ENCODE assay signal across 9 cellular contexts in genomic region chr19:35213678-35214632, GRCh38. TPM values are rescaled to one million over a fixed set of nuclear protein-coding genes. Genes with fewer than 3 reads are reported as not detected.
A peak's percentile ranks its signal among the peaks of the same experiment; 100 is the strongest.
DNase-seq lines count a peak whose midpoint lies in the region; ATAC-seq and TF ChIP-seq lines count a peak whose summit lies in the region.
"Had no signal": no experiment of that assay in that cellular context is flagged by ENCODE, and none has a peak within 500 bp of the region (broad histone marks: within the 10 kb centered on the region; RNA-seq: fewer than 3 reads in every experiment).

No MANE protein-coding gene starts in this region.

- H2AK9ac ChIP-seq in IMR-90 (replicated peaks; ENCODE audit: low read depth, low read length, poor library complexity): no peak overlapping the region

- 72% methylated on average over 4 of the region's 21 CpGs; no CpG with 5 or more reads in 1 of the 2 experiments for WGBS in IMR-90 (ENCODE audit: extremely low coverage in 2 of 2, insufficient read length in 1 of 2), 2 experiments
- WGBS in gastroesophageal sphincter (ENCODE audit: low coverage in 1 of 2), 2 donors: 15 to 29% methylated on average over 8 to 11 of the region's 21 CpGs
- 13 to 21% (median 21%) methylated on average over 18 to 21 of the region's 21 CpGs for WGBS in spleen, 5 donors

- H3K4me1 ChIP-seq in IMR-90 (ENCODE audit: control insufficient read depth, insufficient read depth, low read length) (no peaks in the 10 kb centered on the region), gastroesophageal sphincter (peaks cover 0 to 20% (median 15%) of the 10 kb centered on the region in 3 donors), spleen (peaks cover 35 to 85% (median 66%) of the 10 kb centered on the region in 6 donors)

- peak overlapping the region; percentile 2 for H3K4me3 Mint-ChIP-seq in activated T-helper 1 cell treated with anti-CD3 and anti-CD28 coated beads, Interleukin-12 subunit alpha, Interleukin-12 subunit beta, Interleukin-2, Interleukin-4 antibody, amounts not matched to agents 30 ng/mL and 10 ng/mL and 1 ng/mL, durations not matched to agents 14 hours and 24 hours and 36 hours

- H3K27ac Mint-ChIP-seq in activated T-helper 1 cell treated with anti-CD3 and anti-CD28 coated beads, Interleukin-12 subunit alpha, Interleukin-12 subunit beta, Interleukin-2, Interleukin-4 antibody, amounts not matched to agents 30 ng/mL and 10 ng/mL and 1 ng/mL, durations not matched to agents 14 hours and 24 hours and 36 hours: peak overlapping the region; percentile 75

- CTCF ChIA-PET in IMR-90 (lab: Yijun Ruan, JAX): no interaction called here

- in situ Hi-C loops in IMR-90 (cut with MboI; ENCODE audit: low sequenced_read_pairs): no loop called here

- no peak overlapping the region for H2BK15ac ChIP-seq in IMR-90 (ENCODE audit: low read depth, low read length)

- no peak overlapping the region; the same call in 1 of the 2 replicates for H3K14ac ChIP-seq in IMR-90 (replicated peaks; ENCODE audit: low read depth, low read length)

- H3K9me1 ChIP-seq in IMR-90 (ENCODE audit: insufficient read depth, low read length): no peaks in the 10 kb centered on the region

- no TSS peak for BruUV-seq in IMR-90 (replicated peaks; lab: Mats Ljungman, UMichigan)

- dilution Hi-C loops in IMR-90 (cut with HindIII; ENCODE audit: low sequenced_read_pairs, unreplicated experiment): no loop called here

- no peak overlapping the region for H4K8ac ChIP-seq in IMR-90 (ENCODE audit: low read depth in 2 of 2, low read length in 2 of 2)

- POLR2A ChIA-PET in IMR-90 (lab: Charles Lee; ENCODE audit: unreplicated experiment): no interaction called here

- intact Hi-C loops in IMR-90 (cut with micrococcal nuclease) (no loop called here), spleen (cut with DNase I; ENCODE audit: low total_unique reads) (no loop called here)
- intact Hi-C loops in activated T-helper 1 cell treated with anti-CD3 and anti-CD28 coated beads, Interleukin-12 subunit alpha, Interleukin-12 subunit beta, Interleukin-2, Interleukin-4 antibody, amounts not matched to agents 30 ng/mL and 10 ng/mL and 1 ng/mL, durations not matched to agents 14 hours and 24 hours and 36 hours (cut with micrococcal nuclease): loop anchor here (1.0 to 5.0 kb wide), 4 partner anchors 8 to 59 kb away; partner anchors contain the start of genes LSR and USF2

- H3K36me3 ChIP-seq in IMR-90 (ENCODE audit: control insufficient read depth, insufficient read depth, low read length) (no peaks in the 10 kb centered on the region), gastroesophageal sphincter (no peaks in the 10 kb centered on the region), spleen (no peaks in the 10 kb centered on the region)

- H4K20me1 ChIP-seq in IMR-90 (ENCODE audit: insufficient read depth, low read length): no peaks in the 10 kb centered on the region

- TF ChIP-seq RAD21 in IMR-90 (IDR thresholded peaks at IDR 0.05; ENCODE audit: low read length): no peak

- no peak overlapping the region for H2AK5ac ChIP-seq in IMR-90 (ENCODE audit: low read depth, low read length)

- H3K56ac ChIP-seq in IMR-90 (ENCODE audit: extremely low read depth, insufficient read depth, low read length): no peak overlapping the region

- H3K4ac ChIP-seq in IMR-90 (ENCODE audit: low read depth, low read length): no peak overlapping the region

- no peak overlapping the region for H4K91ac ChIP-seq in IMR-90 (ENCODE audit: insufficient read depth, low read depth, low read length)

- no peak overlapping the region for H3K9ac ChIP-seq in IMR-90 (ENCODE audit: low read depth, low read length)

- no peak overlapping the region for H3K18ac ChIP-seq in IMR-90 (ENCODE audit: low read depth, low read length)

- H2BK5ac ChIP-seq in IMR-90 (ENCODE audit: low read depth, low read length, poor library complexity, severe bottlenecking): no peak overlapping the region

- H3K79me1 ChIP-seq in IMR-90 (ENCODE audit: low read depth in 1 of 2, low read length in 2 of 2): no peaks in the 10 kb centered on the region

- no peak overlapping the region for H3K23ac ChIP-seq in IMR-90 (ENCODE audit: low read depth, low read length)

- H2BK120ac ChIP-seq in IMR-90 (ENCODE audit: low read depth, low read length): no peak overlapping the region

- ATAC-seq in IMR-90 (ENCODE audit: low read depth): no peak
- ATAC-seq in gastroesophageal sphincter: peak; percentile 70

- H2BK20ac ChIP-seq in IMR-90 (ENCODE audit: low read depth, low read length): no peak overlapping the region

- TF ChIP-seq CTCF in IMR-90 (conservative IDR thresholded peaks at IDR 0.05; ENCODE audit: low read depth, low read length) (no peak), gastroesophageal sphincter (IDR thresholded peaks at IDR 0.05) (no peak), spleen (IDR thresholded peaks at IDR 0.05 in 8 of 11, conservative IDR thresholded peaks at IDR 0.05 in 3 of 11) (no peak)

- H3K27ac ChIP-seq in IMR-90 (ENCODE audit: insufficient read depth, low read length): no peak overlapping the region
- H3K27ac ChIP-seq in gastroesophageal sphincter: peak overlapping the region in 3 of 4 donors; percentile 74 to 78 (median 77)
- H3K27ac ChIP-seq in spleen: peak overlapping the region; percentile 84 to 98 (median 87)

- no peaks in the 10 kb centered on the region; the same call in 1 of the 2 replicates for H3K27me3 ChIP-seq in IMR-90 (ENCODE audit: control insufficient read depth, insufficient read depth, low read length)
- no peaks in the 10 kb centered on the region for H3K27me3 ChIP-seq in gastroesophageal sphincter
- no peaks in the 10 kb centered on the region for H3K27me3 ChIP-seq in spleen (replicated peaks in 1 of 7)

- H4K5ac ChIP-seq in IMR-90 (ENCODE audit: low read depth, low read length): no peak overlapping the region

- no peak overlapping the region for H3K4me2 ChIP-seq in IMR-90 (ENCODE audit: low read depth, low read length)

- H3K36me3 Mint-ChIP-seq in activated T-helper 1 cell treated with anti-CD3 and anti-CD28 coated beads, Interleukin-12 subunit alpha, Interleukin-12 subunit beta, Interleukin-2, Interleukin-4 antibody, amounts not matched to agents 30 ng/mL and 10 ng/mL and 1 ng/mL, durations not matched to agents 14 hours and 24 hours and 36 hours (ENCODE audit: low read depth): no peaks in the 10 kb centered on the region

- H3K27me3 Mint-ChIP-seq in activated T-helper 1 cell treated with anti-CD3 and anti-CD28 coated beads, Interleukin-12 subunit alpha, Interleukin-12 subunit beta, Interleukin-2, Interleukin-4 antibody, amounts not matched to agents 30 ng/mL and 10 ng/mL and 1 ng/mL, durations not matched to agents 14 hours and 24 hours and 36 hours (ENCODE audit: insufficient read depth): no peaks in the 10 kb centered on the region

- no peak for TF ChIP-seq EP300 in gastroesophageal sphincter (IDR thresholded peaks at IDR 0.05)

- H3K4me1 Mint-ChIP-seq in activated T-helper 1 cell treated with anti-CD3 and anti-CD28 coated beads, Interleukin-12 subunit alpha, Interleukin-12 subunit beta, Interleukin-2, Interleukin-4 antibody, amounts not matched to agents 30 ng/mL and 10 ng/mL and 1 ng/mL, durations not matched to agents 14 hours and 24 hours and 36 hours (ENCODE audit: low read depth): peaks cover 57% of the 10 kb centered on the region

- no peaks in the 10 kb centered on the region for H3K9me3 Mint-ChIP-seq in activated T-helper 1 cell treated with anti-CD3 and anti-CD28 coated beads, Interleukin-12 subunit alpha, Interleukin-12 subunit beta, Interleukin-2, Interleukin-4 antibody, amounts not matched to agents 30 ng/mL and 10 ng/mL and 1 ng/mL, durations not matched to agents 14 hours and 24 hours and 36 hours

- H3K4me3 ChIP-seq in IMR-90 (ENCODE audit: insufficient read depth, low read depth, low read length) (no peak overlapping the region), gastroesophageal sphincter (no peak overlapping the region), spleen (peak overlapping the region in 1 of 8 donors; percentile 37)

- TF ChIP-seq POLR2A in IMR-90 (IDR thresholded peaks at IDR 0.05; ENCODE audit: low read depth, low read length) (no peak), gastroesophageal sphincter (IDR thresholded peaks at IDR 0.05) (no peak), spleen (IDR thresholded peaks at IDR 0.05) (peak in 1 of 3 donors; percentile 43)

- H3K9me3 ChIP-seq in IMR-90 (ENCODE audit: control insufficient read depth, insufficient read depth, low read length) (peaks cover 3% of the 10 kb centered on the region; the same call in 1 of the 2 replicates), gastroesophageal sphincter (peaks cover 0 to 10% (median 0%) of the 10 kb centered on the region in 3 donors), spleen (peaks cover 0 to 13% (median 6%) of the 10 kb centered on the region in 8 donors)

- H2AFZ ChIP-seq in IMR-90 (replicated peaks; ENCODE audit: low read length, poor library complexity): peak overlapping the region; percentile 63

- peak; percentile 37 for DNase-seq in NCI-H82 (lab: John Stamatoyannopoulos, UW)
- DNase-seq in NCI-H82 treated with DMSO at 0.1 percent for 48 hours (lab: John Stamatoyannopoulos, UW; ENCODE audit: unreplicated experiment): no peak
- DNase-seq in IMR-90: peak; percentile 64
- peak; percentile 42 for DNase-seq in activated T-helper 1 cell treated with anti-CD3 and anti-CD28 coated beads, Interleukin-12 subunit alpha, Interleukin-12 subunit beta, Interleukin-2, Interleukin-4 antibody, amounts not matched to agents 30 ng/mL and 10 ng/mL and 1 ng/mL, durations not matched to agents 14 hours and 24 hours and 36 hours (ENCODE audit: low spot score)
- DNase-seq in spleen: peak; percentile 90
- DNase-seq in C1 segment of cervical spinal cord (lab: John Stamatoyannopoulos, UW): no peak

RNA-seq across cellular contexts. Expression of gene FAM187B, which starts 14.6 kb away (rescaled TPM):
- total RNA-seq in IMR-90 (2012; rRNA removed): not detected in 2 replicates
- not detected in 2 replicates for polyA plus RNA-seq in IMR-90 (2012; rRNA removed)
- polyA plus RNA-seq in IMR-90 (2012; cell fraction: cytosol; rRNA removed): not detected in 2 replicates
- not detected in 2 replicates for polyA plus RNA-seq in IMR-90 (2012; cell fraction: nucleus; rRNA removed; ENCODE audit: low replicate concordance)
- polyA plus RNA-seq in PFSK-1 (2012; ENCODE audit: insufficient read length, low read depth): not detected
- not detected in 2 replicates for total RNA-seq in activated T-helper 1 cell treated with anti-CD3 and anti-CD28 coated beads, Interleukin-12 subunit alpha, Interleukin-12 subunit beta, Interleukin-2, Interleukin-4 antibody, amounts not matched to agents 30 ng/mL and 10 ng/mL and 1 ng/mL, durations not matched to agents 14 hours and 24 hours and 36 hours
- total RNA-seq in gastroesophageal sphincter: not detected
- under 1 TPM in 1 of 7 donors, not detected in 6; 0.51 TPM for total RNA-seq in spleen
- under 1 TPM in 2 of 3 donors, not detected in 1; 0.48 to 0.61 TPM for polyA plus RNA-seq in spleen
- polyA plus RNA-seq: neural cell had no signal

RNA-seq across cellular contexts. Expression of gene LSR, which starts 34.8 kb away (rescaled TPM):
- total RNA-seq in IMR-90 (2012; rRNA removed): 0.18 and 0.28 TPM in 2 replicates
- 0.44 and 0.98 TPM in 2 replicates for polyA plus RNA-seq in IMR-90 (2012; rRNA removed)
- 0.94 and 1.4 TPM in 2 replicates for polyA plus RNA-seq in IMR-90 (2012; cell fraction: cytosol; rRNA removed)
- polyA plus RNA-seq in IMR-90 (2012; cell fraction: nucleus; rRNA removed; ENCODE audit: low replicate concordance): 0.23 and 0.51 TPM in 2 replicates
- 0.89 TPM for polyA plus RNA-seq in PFSK-1 (2012; ENCODE audit: insufficient read length, low read depth)
- total RNA-seq in activated T-helper 1 cell treated with anti-CD3 and anti-CD28 coated beads, Interleukin-12 subunit alpha, Interleukin-12 subunit beta, Interleukin-2, Interleukin-4 antibody, amounts not matched to agents 30 ng/mL and 10 ng/mL and 1 ng/mL, durations not matched to agents 14 hours and 24 hours and 36 hours: 2.7 and 4.0 TPM in 2 replicates
- 1 to 10 TPM; 3.3 to 6.6 (median 5.2) TPM for total RNA-seq in gastroesophageal sphincter
- total RNA-seq in spleen: 10 to 100 TPM; 18.1 to 30.2 (median 21.6) TPM
- 10 to 100 TPM; 10.9 to 17.4 (median 11.2) TPM for polyA plus RNA-seq in spleen
- polyA plus RNA-seq: neural cell had no signal

RNA-seq across cellular contexts. Expression of gene USF2, which starts 54.8 kb away (rescaled TPM):
- total RNA-seq in IMR-90 (2012; rRNA removed) (21.3 and 27.5 TPM in 2 replicates), gastroesophageal sphincter (100 to 1,000 TPM in 1 of 4 donors, 10 to 100 TPM in 3; 75.1 to 137 (median 93.0) TPM), spleen (100 to 1,000 TPM; 133 to 206 (median 157) TPM)
- polyA plus RNA-seq in IMR-90 (2012; rRNA removed) (65.6 and 82.5 TPM in 2 replicates), spleen (100 to 1,000 TPM; 132 to 205 (median 145) TPM)
- polyA plus RNA-seq in IMR-90 (2012; cell fraction: cytosol; rRNA removed): 65.8 and 106 TPM in 2 replicates
- 185 and 211 TPM in 2 replicates for polyA plus RNA-seq in IMR-90 (2012; cell fraction: nucleus; rRNA removed; ENCODE audit: low replicate concordance)
- 211 TPM for polyA plus RNA-seq in PFSK-1 (2012; ENCODE audit: insufficient read length, low read depth)
- 156 and 164 TPM in 2 replicates for total RNA-seq in activated T-helper 1 cell treated with anti-CD3 and anti-CD28 coated beads, Interleukin-12 subunit alpha, Interleukin-12 subunit beta, Interleukin-2, Interleukin-4 antibody, amounts not matched to agents 30 ng/mL and 10 ng/mL and 1 ng/mL, durations not matched to agents 14 hours and 24 hours and 36 hours

RNA-seq across cellular contexts. Expression of gene FXYD5, which starts 59.4 kb away (rescaled TPM):
- total RNA-seq in IMR-90 (2012; rRNA removed): 45.8 and 53.6 TPM in 2 replicates
- polyA plus RNA-seq in IMR-90 (2012; rRNA removed): 245 and 287 TPM in 2 replicates
- polyA plus RNA-seq in IMR-90 (2012; cell fraction: cytosol; rRNA removed): 162 and 289 TPM in 2 replicates
- polyA plus RNA-seq in IMR-90 (2012; cell fraction: nucleus; rRNA removed; ENCODE audit: low replicate concordance): 57.5 and 83.6 TPM in 2 replicates
- 285 TPM for polyA plus RNA-seq in PFSK-1 (2012; ENCODE audit: insufficient read length, low read depth)
- 299 and 309 TPM in 2 replicates for total RNA-seq in activated T-helper 1 cell treated with anti-CD3 and anti-CD28 coated beads, Interleukin-12 subunit alpha, Interleukin-12 subunit beta, Interleukin-2, Interleukin-4 antibody, amounts not matched to agents 30 ng/mL and 10 ng/mL and 1 ng/mL, durations not matched to agents 14 hours and 24 hours and 36 hours
- total RNA-seq in gastroesophageal sphincter: 10 to 100 TPM; 18.8 to 42.5 (median 33.0) TPM
- total RNA-seq in spleen: 100 to 1,000 TPM; 132 to 215 (median 162) TPM
- 100 to 1,000 TPM; 188 to 235 (median 213) TPM for polyA plus RNA-seq in spleen
- polyA plus RNA-seq: neural cell had no signal

Comparison
In these comparisons a context has a peak if more than half of its experiments do, and no peak if none do; other contexts are left out.
1. DNase-seq: peak in NCI-H82 (single experiment), IMR-90 (single experiment), activated T-helper 1 cell treated with anti-CD3 and anti-CD28 coated beads, Interleukin-12 subunit alpha, Interleukin-12 subunit beta, Interleukin-2, Interleukin-4 antibody, amounts not matched to agents 30 ng/mL and 10 ng/mL and 1 ng/mL, durations not matched to agents 14 hours and 24 hours and 36 hours (single experiment) and spleen (single experiment); none in NCI-H82 treated with DMSO at 0.1 percent for 48 hours (single experiment) and C1 segment of cervical spinal cord (0 of 14).